1 cellular context compared by ENCODE assay signal in the genomic region with DNA sequence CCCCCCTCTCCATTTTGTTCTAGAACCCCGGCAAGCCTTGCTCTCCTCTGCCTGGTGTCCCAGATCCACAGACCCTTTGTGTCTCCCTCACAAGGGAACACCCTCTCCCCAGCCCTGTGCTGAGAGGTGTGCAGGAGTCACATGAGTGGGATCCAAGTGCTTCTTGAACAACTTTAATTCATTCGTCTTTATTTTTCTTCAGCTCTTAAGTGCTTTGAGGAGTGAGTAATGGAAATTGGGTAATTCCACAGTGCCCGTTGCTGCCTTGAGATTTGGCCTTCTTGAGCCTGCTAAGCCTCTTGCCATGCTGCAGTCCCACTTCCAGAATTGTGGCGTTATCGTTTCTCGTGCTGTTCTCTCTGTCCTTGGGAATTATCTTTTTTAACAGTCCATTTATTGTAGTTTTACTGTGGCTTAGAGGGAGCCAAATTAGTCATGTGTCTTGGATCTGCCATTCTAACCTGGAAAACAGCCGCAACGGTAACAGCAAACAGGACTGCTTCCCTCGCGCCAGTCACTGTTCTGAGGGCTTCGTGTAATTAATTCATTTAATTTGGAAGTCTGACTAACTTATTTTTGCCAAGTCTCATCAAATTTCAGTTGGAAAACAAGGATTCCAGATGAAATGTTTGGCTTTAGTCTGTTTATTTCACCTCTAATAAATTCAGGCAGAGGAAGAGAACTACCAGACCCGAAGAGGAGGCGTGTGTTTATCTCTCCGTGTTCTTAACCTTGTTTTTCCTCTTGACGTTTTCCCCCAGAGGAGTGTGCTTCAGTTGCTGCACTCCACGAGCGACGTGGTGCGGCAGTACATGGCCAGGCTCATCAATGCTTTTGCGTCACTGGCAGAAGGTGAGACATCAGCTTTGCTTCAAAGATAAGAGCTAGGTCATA.
TF ChIP-seq lines count a peak whose summit lies in the region.

No MANE protein-coding gene starts in this region.

TF ChIP-seq in WTC11, 78 proteins besides CTCF, POLR2A, EP300 and RAD21 (continued from another document):
- no peak for TF ChIP-seq ZNF423 (CRISPR knock-in tag; IDR thresholded peaks at IDR 0.05)
